1 cellular context compared by ENCODE assay signal in genomic region chr19:54158812-54159351, GRCh38.
TF ChIP-seq lines count a peak whose summit lies in the region.

No MANE protein-coding gene starts in this region.

TF ChIP-seq in GM23338, 12 proteins besides CTCF, POLR2A, EP300 and RAD21 (continued from another document):
- no peak for TF ChIP-seq ZNF462 (CRISPR knock-in tag; IDR thresholded peaks at IDR 0.05)
